Comparison of ENCODE assay signal across 15 cellular contexts in genomic region chr11:119752324-119752723, GRCh38. TPM values are rescaled to one million over a fixed set of nuclear protein-coding genes. Genes with fewer than 3 reads are reported as not detected.
A peak's percentile ranks its signal among the peaks of the same experiment; 100 is the strongest.
DNase-seq lines count a peak whose midpoint lies in the region; ATAC-seq and TF ChIP-seq lines count a peak whose summit lies in the region.
"Had no signal": no experiment of that assay in that cellular context is flagged by ENCODE, and none has a peak within 500 bp of the region (broad histone marks: within the 10 kb centered on the region; RNA-seq: fewer than 3 reads in every experiment).

No MANE protein-coding gene starts in this region.

- no peak for DNase-seq in activated T-cell treated with anti-CD3 and anti-CD28 coated beads, Interleukin-2, amount 50 U/mL, for 72 hours
- DNase-seq in activated T-cell treated with anti-CD3 and anti-CD28 coated beads for 4 hours, result no peak
- no peak for DNase-seq in WERI-Rb-1
- peak; percentile 44 for DNase-seq in spleen
- no peak for DNase-seq in MG63
- DNase-seq in NOMO-1 (lab: John Stamatoyannopoulos, UW; ENCODE audit: unreplicated experiment in 2 of 2), result no peak
- DNase-seq: cerebellar nuclear complex, COR-L47, NCI-H2171, nucleus accumbens had no signal

- no peak for TF ChIP-seq POLR2A in spleen (IDR thresholded peaks at IDR 0.05)

- peak overlapping the region in 1 of 2 donors; percentile 38 for H3K4me3 Mint-ChIP-seq in activated T-cell treated with anti-CD3 and anti-CD28 coated beads, Interleukin-2, amount 50 U/mL, for 72 hours

- no peaks in the 10 kb centered on the region for H3K36me3 Mint-ChIP-seq in activated T-cell treated with anti-CD3 and anti-CD28 coated beads, Interleukin-2, amount 50 U/mL, for 72 hours (ENCODE audit: insufficient read depth in 2 of 2)
- H3K36me3 Mint-ChIP-seq: activated naive CD4-positive, alpha-beta T cell treated with anti-CD3 and anti-CD28 coated beads, Interleukin-2, amount 50 U/mL, for 72 hours had no signal

- H3K4me3 ChIP-seq in WERI-Rb-1 (ENCODE audit: low read depth, low read length) (no peak overlapping the region), spleen (no peak overlapping the region), MG63 (no peak overlapping the region)
- H3K4me3 ChIP-seq: SJSA1, skin epidermis had no signal

- H3K36me3 ChIP-seq in WERI-Rb-1 (no peaks in the 10 kb centered on the region), spleen (no peaks in the 10 kb centered on the region), MG63 (no peaks in the 10 kb centered on the region)
- H3K36me3 ChIP-seq: SJSA1 had no signal

- intact Hi-C loops in spleen (cut with DNase I; ENCODE audit: low total_unique reads), result no loop called here

- TF ChIP-seq CTCF in WERI-Rb-1 (IDR thresholded peaks at IDR 0.05; ENCODE audit: low read depth, low read length) (no peak), spleen (IDR thresholded peaks at IDR 0.05 in 8 of 11, conservative IDR thresholded peaks at IDR 0.05 in 3 of 11) (no peak)

- H3K27me3 Mint-ChIP-seq in activated T-cell treated with anti-CD3 and anti-CD28 coated beads, Interleukin-2, amount 50 U/mL, for 72 hours (ENCODE audit: low read depth), result peaks cover 20% of the 10 kb centered on the region

- peaks cover 24% of the 10 kb centered on the region for H3K4me1 Mint-ChIP-seq in activated T-cell treated with anti-CD3 and anti-CD28 coated beads, Interleukin-2, amount 50 U/mL, for 72 hours (ENCODE audit: low read depth)

- H3K27me3 ChIP-seq in WERI-Rb-1 (ENCODE audit: insufficient read depth, low read depth, severe bottlenecking) (no peaks in the 10 kb centered on the region), spleen (replicated peaks in 1 of 7) (peaks cover 0 to 64% (median 0%) of the 10 kb centered on the region in 7 donors), MG63 (no peaks in the 10 kb centered on the region)
- H3K27me3 ChIP-seq: SJSA1 had no signal

- H3K4me1 ChIP-seq in spleen, result peaks cover 0 to 29% (median 11%) of the 10 kb centered on the region in 6 donors
- H3K4me1 ChIP-seq: SJSA1 had no signal

- no peak overlapping the region for H3K27ac Mint-ChIP-seq in activated T-cell treated with anti-CD3 and anti-CD28 coated beads, Interleukin-2, amount 50 U/mL, for 72 hours
- H3K27ac Mint-ChIP-seq: activated naive CD4-positive, alpha-beta T cell treated with anti-CD3 and anti-CD28 coated beads, Interleukin-2, amount 50 U/mL, for 72 hours had no signal

- H3K9me3 ChIP-seq in WERI-Rb-1 (ENCODE audit: severe bottlenecking) (no peaks in the 10 kb centered on the region), spleen (no peaks in the 10 kb centered on the region), MG63 (no peaks in the 10 kb centered on the region)
- H3K9me3 ChIP-seq: SJSA1 had no signal

- peak; percentile 15 to 19 for ATAC-seq in activated T-cell treated with anti-CD3 and anti-CD28 coated beads, Interleukin-2, amount 50 U/mL, for 72 hours (replicated peaks in 1 of 2)
- peak; percentile 36 for ATAC-seq in GM21825 (IDR thresholded peaks at IDR 0.05; ENCODE audit: unreplicated experiment)
- no peak for ATAC-seq in HG03457 (IDR thresholded peaks at IDR 0.05; ENCODE audit: unreplicated experiment)

- H3K9me3 Mint-ChIP-seq in activated T-cell treated with anti-CD3 and anti-CD28 coated beads, Interleukin-2, amount 50 U/mL, for 72 hours, result no peaks in the 10 kb centered on the region
- H3K9me3 Mint-ChIP-seq: activated naive CD4-positive, alpha-beta T cell treated with anti-CD3 and anti-CD28 coated beads, Interleukin-2, amount 50 U/mL, for 72 hours had no signal

- 69 to 90% (median 76%) methylated on average over 4 of the region's 4 CpGs for WGBS in spleen, 5 donors

- peak overlapping the region; percentile 50 for H3K27ac ChIP-seq in WERI-Rb-1
- H3K27ac ChIP-seq in spleen, result no peak overlapping the region
- H3K27ac ChIP-seq: SJSA1 had no signal

RNA-seq across cellular contexts. Expression of gene NECTIN1, which starts 23.3 kb away (rescaled TPM):
- total RNA-seq in activated T-cell treated with anti-CD3 and anti-CD28 coated beads, Interleukin-2, amount 50 U/mL, for 72 hours, result 1 to 10 TPM; 1.5 to 2.6 TPM
- 10 to 100 TPM in 1 of 7 donors, 1 to 10 TPM in 6; 4.6 to 16.2 (median 7.7) TPM for total RNA-seq in spleen
- polyA plus RNA-seq in spleen, result 1 to 10 TPM in 2 of 3 donors, under 1 TPM in 1; 0.67 to 2.3 (median 1.1) TPM
- total RNA-seq in MG63 (2014; rRNA removed; shearing (Covaris generic); ENCODE audit: low replicate concordance), result 2.2 and 5.3 TPM in 2 replicates
